8 cellular contexts compared by ENCODE assay signal in genomic region chr1:36351222-36351977, GRCh38. TPM values are rescaled to one million over a fixed set of nuclear protein-coding genes. Genes with fewer than 3 reads are reported as not detected.
DNase-seq lines count a peak whose midpoint lies in the region; ATAC-seq and TF ChIP-seq lines count a peak whose summit lies in the region.

No MANE protein-coding gene starts in this region.

- peak overlapping the region; percentile 91 for H3K27ac ChIP-seq in IMR-90 (ENCODE audit: insufficient read depth, low read length)
- H3K27ac ChIP-seq in colonic mucosa: peak overlapping the region; percentile 47
- peak overlapping the region; percentile 32 to 54 for H3K27ac ChIP-seq in mucosa of rectum (ENCODE audit: low read depth in 2 of 2, low read length in 2 of 2)

- H3K79me1 ChIP-seq in IMR-90 (ENCODE audit: low read depth in 1 of 2, low read length in 2 of 2): peaks cover 13 to 71% of the 10 kb centered on the region in 2 experiments; a peak in 3 of 4 replicates

- no peaks in the 10 kb centered on the region for H3K9me3 ChIP-seq in IMR-90 (ENCODE audit: control insufficient read depth, insufficient read depth, low read length)
- H3K9me3 ChIP-seq in colonic mucosa: no peaks in the 10 kb centered on the region
- no peaks in the 10 kb centered on the region for H3K9me3 ChIP-seq in mucosa of rectum (ENCODE audit: control insufficient read depth in 2 of 2, low read length in 2 of 2)

- H3K4me3 ChIP-seq in IMR-90 (ENCODE audit: insufficient read depth, low read depth, low read length): no peak overlapping the region
- no peak overlapping the region for H3K4me3 ChIP-seq in colonic mucosa
- no peak overlapping the region for H3K4me3 ChIP-seq in mucosa of rectum (ENCODE audit: low read length in 2 of 2)

- peak overlapping the region; percentile 99 for H2BK120ac ChIP-seq in IMR-90 (ENCODE audit: low read depth, low read length)

- H4K20me1 ChIP-seq in IMR-90 (ENCODE audit: insufficient read depth, low read length): no peaks in the 10 kb centered on the region

- H2AK5ac ChIP-seq in IMR-90 (ENCODE audit: low read depth, low read length): peak overlapping the region; percentile 99

- H2BK20ac ChIP-seq in IMR-90 (ENCODE audit: low read depth, low read length): peak overlapping the region; percentile 98

- WGBS in IMR-90 (ENCODE audit: extremely low coverage in 2 of 2, insufficient read length in 1 of 2), 2 experiments: no CpG with 5 or more reads among the region's 14 CpGs

- H3K14ac ChIP-seq in IMR-90 (replicated peaks; ENCODE audit: low read depth, low read length): peak overlapping the region; percentile 98

- CTCF ChIA-PET in IMR-90 (lab: Yijun Ruan, JAX): interaction anchor here (1.0 to 3.2 kb wide), 4 partner anchors 9 to 28 kb away, joined by 4 to 18 read pairs (median 10); partner anchors contain the start of gene EVA1B

- H3K4me1 ChIP-seq in IMR-90 (ENCODE audit: control insufficient read depth, insufficient read depth, low read length): peaks cover 45% of the 10 kb centered on the region
- peaks cover 8% of the 10 kb centered on the region for H3K4me1 ChIP-seq in colonic mucosa
- H3K4me1 ChIP-seq in mucosa of rectum (ENCODE audit: control insufficient read depth in 2 of 2, insufficient read depth in 2 of 2, low read length in 2 of 2): peaks cover 18 to 20% of the 10 kb centered on the region in 2 donors

- dilution Hi-C loops in IMR-90 (cut with HindIII; ENCODE audit: low sequenced_read_pairs, unreplicated experiment): no loop called here

- H3K4ac ChIP-seq in IMR-90 (ENCODE audit: low read depth, low read length): peak overlapping the region; percentile 100

- peaks cover 37% of the 10 kb centered on the region for H3K9me1 ChIP-seq in IMR-90 (ENCODE audit: insufficient read depth, low read length)

- peak overlapping the region; percentile 81 for H3K18ac ChIP-seq in IMR-90 (ENCODE audit: low read depth, low read length)

- H3K27me3 ChIP-seq in IMR-90 (ENCODE audit: control insufficient read depth, insufficient read depth, low read length) (no peaks in the 10 kb centered on the region), colonic mucosa (no peaks in the 10 kb centered on the region), mucosa of rectum (ENCODE audit: control insufficient read depth in 2 of 2, insufficient read depth in 2 of 2, low read length in 2 of 2) (no peaks in the 10 kb centered on the region)

- H3K36me3 ChIP-seq in IMR-90 (ENCODE audit: control insufficient read depth, insufficient read depth, low read length) (peaks cover 49% of the 10 kb centered on the region), colonic mucosa (peaks cover 24% of the 10 kb centered on the region), mucosa of rectum (ENCODE audit: control insufficient read depth in 2 of 2, insufficient read depth in 2 of 2, low read length in 2 of 2) (peaks cover 52 to 59% of the 10 kb centered on the region in 2 donors)

- peak; percentile 10; the same call in 1 of the 2 replicates for TF ChIP-seq RAD21 in IMR-90 (IDR thresholded peaks at IDR 0.05; ENCODE audit: low read length)

- H4K5ac ChIP-seq in IMR-90 (ENCODE audit: low read depth, low read length): peak overlapping the region; percentile 77

- peak overlapping the region; percentile 97 for H3K56ac ChIP-seq in IMR-90 (ENCODE audit: extremely low read depth, insufficient read depth, low read length)

- in situ Hi-C loops in IMR-90 (cut with MboI; ENCODE audit: low sequenced_read_pairs): no loop called here

- no TSS peak for BruUV-seq in IMR-90 (replicated peaks; lab: Mats Ljungman, UMichigan)

- ATAC-seq in IMR-90 (ENCODE audit: low read depth): peak; percentile 66
- no peak for ATAC-seq in HG03439 (IDR thresholded peaks at IDR 0.05; ENCODE audit: unreplicated experiment)
- ATAC-seq in GM19324 (IDR thresholded peaks at IDR 0.05; ENCODE audit: low FRiP score, unreplicated experiment): no peak

- peak overlapping the region; percentile 99 for H2BK5ac ChIP-seq in IMR-90 (ENCODE audit: low read depth, low read length, poor library complexity, severe bottlenecking)

- peak overlapping the region; percentile 50 for H3K9ac ChIP-seq in IMR-90 (ENCODE audit: low read depth, low read length)
- H3K9ac ChIP-seq in colonic mucosa (ENCODE audit: low read depth in 2 of 2, low read length in 2 of 2): no peak overlapping the region
- H3K9ac ChIP-seq in mucosa of rectum (ENCODE audit: low read depth in 1 of 2, low read length in 2 of 2): no peak overlapping the region

- H2AK9ac ChIP-seq in IMR-90 (replicated peaks; ENCODE audit: low read depth, low read length, poor library complexity): peak overlapping the region; percentile 100

- POLR2A ChIA-PET in IMR-90 (lab: Charles Lee; ENCODE audit: unreplicated experiment): interaction anchor here (1.2 to 1.7 kb wide), 2 partner anchors 35 to 202 kb away, joined by 3 to 5 read pairs; partner anchors contain the start of gene TRAPPC3

- peak; percentile 79 for DNase-seq in AG08396 (ENCODE audit: low spot score)
- peak; percentile 86 for DNase-seq in IMR-90
- DNase-seq in colonic mucosa: no peak
- DNase-seq in NCI-H774 (lab: John Stamatoyannopoulos, UW): no peak
- DNase-seq in mesenteric fat pad (ENCODE audit: low spot score): no peak

- H3K23ac ChIP-seq in IMR-90 (ENCODE audit: low read depth, low read length): peak overlapping the region; percentile 99

- peak overlapping the region; percentile 53 for H3K4me2 ChIP-seq in IMR-90 (ENCODE audit: low read depth, low read length)

- no peak for TF ChIP-seq CTCF in IMR-90 (conservative IDR thresholded peaks at IDR 0.05; ENCODE audit: low read depth, low read length)
- no peak for TF ChIP-seq CTCF in colonic mucosa (IDR thresholded peaks at IDR 0.05)

- H4K91ac ChIP-seq in IMR-90 (ENCODE audit: insufficient read depth, low read depth, low read length): peak overlapping the region; percentile 100

- H2AFZ ChIP-seq in IMR-90 (replicated peaks; ENCODE audit: low read length, poor library complexity): peak overlapping the region; percentile 86

- TF ChIP-seq POLR2A in IMR-90 (IDR thresholded peaks at IDR 0.05; ENCODE audit: low read depth, low read length): 0 out of 2 replicates have a peak, but pooled peaks have one; percentile 25

- intact Hi-C loops in IMR-90 (cut with micrococcal nuclease) (loop anchor here (2.0 kb wide), 2 partner anchors 29 to 69 kb away; partner anchors contain the start of gene EVA1B), colonic mucosa (cut with DNase I) (no loop called here)

- H4K8ac ChIP-seq in IMR-90 (ENCODE audit: low read depth in 2 of 2, low read length in 2 of 2): peak overlapping the region; percentile 78 to 98

- H2BK15ac ChIP-seq in IMR-90 (ENCODE audit: low read depth, low read length): peak overlapping the region; percentile 97

TF ChIP-seq in IMR-90, 13 proteins besides CTCF, POLR2A, EP300 and RAD21:
- TF ChIP-seq MAZ (IDR thresholded peaks at IDR 0.05; ENCODE audit: borderline replicate concordance, low read depth, low read length) (no peak), BHLHE40 (IDR thresholded peaks at IDR 0.05; ENCODE audit: low read depth, low read length) (no peak), FOS (IDR thresholded peaks at IDR 0.05; ENCODE audit: low read depth, low read length) (peak; percentile 30; the same call in 1 of the 2 replicates), MXI1 (IDR thresholded peaks at IDR 0.05; ENCODE audit: borderline replicate concordance, low read depth, low read length) (peak; percentile 85; the same call in 1 of the 2 replicates), USF2 (IDR thresholded peaks at IDR 0.05; ENCODE audit: low read depth, low read length) (peak; percentile 41; the same call in 1 of the 2 replicates), RCOR1 (IDR thresholded peaks at IDR 0.05; ENCODE audit: insufficient replicate concordance, low read length) (peak; percentile 73)

RNA-seq across cellular contexts. Expression of gene EVA1B, which starts 28.0 kb away (rescaled TPM):
- 49.8 and 63.3 TPM in 2 replicates for total RNA-seq in IMR-90 (2012; rRNA removed)
- 64.6 and 147 TPM in 2 replicates for polyA plus RNA-seq in IMR-90 (2012; rRNA removed)
- 167 and 245 TPM in 2 replicates for polyA plus RNA-seq in IMR-90 (2012; cell fraction: cytosol; rRNA removed)
- polyA plus RNA-seq in IMR-90 (2012; cell fraction: nucleus; rRNA removed; ENCODE audit: low replicate concordance): 42.8 and 99.5 TPM in 2 replicates
- 1 to 10 TPM; 5.3 to 8.7 TPM for total RNA-seq in colonic mucosa
- 34.5 TPM for total RNA-seq in mesenteric fat pad

RNA-seq across cellular contexts. Expression of gene STK40, which starts 34.3 kb away (rescaled TPM):
- total RNA-seq in IMR-90 (2012; rRNA removed) (13.9 and 16.0 TPM in 2 replicates), colonic mucosa (10 to 100 TPM; 56.6 to 69.7 TPM), mesenteric fat pad (84.0 TPM)
- polyA plus RNA-seq in IMR-90 (2012; rRNA removed): 29.9 and 30.6 TPM in 2 replicates
- 19.7 and 29.3 TPM in 2 replicates for polyA plus RNA-seq in IMR-90 (2012; cell fraction: cytosol; rRNA removed)
- 49.8 and 78.6 TPM in 2 replicates for polyA plus RNA-seq in IMR-90 (2012; cell fraction: nucleus; rRNA removed; ENCODE audit: low replicate concordance)

RNA-seq across cellular contexts. Expression of gene SH3D21, which starts 45.2 kb away (rescaled TPM):
- total RNA-seq in IMR-90 (2012; rRNA removed): 1.8 and 1.9 TPM in 2 replicates
- 11.0 and 11.9 TPM in 2 replicates for polyA plus RNA-seq in IMR-90 (2012; rRNA removed)
- 2.6 and 2.9 TPM in 2 replicates for polyA plus RNA-seq in IMR-90 (2012; cell fraction: cytosol; rRNA removed)
- polyA plus RNA-seq in IMR-90 (2012; cell fraction: nucleus; rRNA removed; ENCODE audit: low replicate concordance): 65.3 and 92.1 TPM in 2 replicates
- total RNA-seq in colonic mucosa: 10 to 100 TPM in 1 of 2 donors, 1 to 10 TPM in 1; 7.4 to 22.8 TPM
- total RNA-seq in mesenteric fat pad: 2.6 TPM

RNA-seq across cellular contexts. Expression of gene LSM10, which starts 46.3 kb away (rescaled TPM):
- total RNA-seq in IMR-90 (2012; rRNA removed) (10.3 and 11.7 TPM in 2 replicates), colonic mucosa (10 to 100 TPM; 22.4 to 30.3 TPM), mesenteric fat pad (50.1 TPM)
- polyA plus RNA-seq in IMR-90 (2012; rRNA removed): 78.9 and 94.1 TPM in 2 replicates
- polyA plus RNA-seq in IMR-90 (2012; cell fraction: cytosol; rRNA removed): 66.7 and 93.2 TPM in 2 replicates
- polyA plus RNA-seq in IMR-90 (2012; cell fraction: nucleus; rRNA removed; ENCODE audit: low replicate concordance): 24.5 and 29.7 TPM in 2 replicates

Comparison
In these comparisons a context has a peak if more than half of its experiments do, and no peak if none do; other contexts are left out.
1. DNase-seq: peak in AG08396 (single experiment) and IMR-90 (single experiment); none in colonic mucosa (single experiment), NCI-H774 (single experiment) and mesenteric fat pad (single experiment).
2. Peak in every context shown above with its lines, with median percentiles within 50 percentile points of each other: H3K27ac ChIP-seq.